Comparison of ENCODE assay signal across 8 cellular contexts in the genomic region with DNA sequence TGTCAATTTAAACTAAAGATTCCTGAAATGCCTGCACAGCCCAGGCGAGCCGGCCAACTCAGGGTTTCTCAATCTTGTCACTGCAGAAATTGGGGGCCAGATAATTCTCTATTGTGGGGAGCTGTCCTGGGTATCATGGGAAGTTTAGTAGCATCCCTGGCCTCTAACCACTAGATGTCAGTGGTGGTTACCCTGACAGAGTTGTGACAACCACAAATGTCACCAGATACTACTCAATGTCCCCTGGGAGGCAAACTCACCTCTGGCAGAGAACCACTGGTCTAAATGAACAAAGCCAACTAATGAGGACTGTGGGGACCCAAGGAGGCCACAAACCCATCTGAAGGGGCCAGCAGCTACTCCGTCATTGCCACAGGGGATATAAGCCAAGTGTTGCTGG.
A peak's percentile ranks its signal among the peaks of the same experiment; 100 is the strongest.
DNase-seq lines count a peak whose midpoint lies in the region; ATAC-seq and TF ChIP-seq lines count a peak whose summit lies in the region.

No MANE protein-coding gene starts in this region.

- no peak overlapping the region for H3K27ac ChIP-seq in CD4-positive, CD25-positive, alpha-beta regulatory T cell (ENCODE audit: insufficient read depth, low read length, poor library complexity, severe bottlenecking)

- H3K4me1 ChIP-seq in CD4-positive, CD25-positive, alpha-beta regulatory T cell (ENCODE audit: control insufficient read depth, insufficient read depth, low read length, poor library complexity, severe bottlenecking): no peaks in the 10 kb centered on the region

- H3K9me3 ChIP-seq in CD4-positive, CD25-positive, alpha-beta regulatory T cell (ENCODE audit: control insufficient read depth in 2 of 2, low read length in 2 of 2): no peaks in the 10 kb centered on the region

- DNase-seq in CD4-positive, CD25-positive, alpha-beta regulatory T cell: peak in 2 of 3 donors; percentile 39 to 62
- DNase-seq in NCI-H345 (lab: John Stamatoyannopoulos, UW) (peak; percentile 61), head of caudate nucleus (peak in 27 of 42 donors; percentile 6 to 67 (median 33)), putamen (ENCODE audit: low spot score) (peak; percentile 12), NK-92 (lab: John Stamatoyannopoulos, UW; ENCODE audit: unreplicated experiment) (no peak)
- peak; percentile 60 for DNase-seq in activated CD8-positive, alpha-beta T cell treated with anti-CD3 and anti-CD28 coated beads, Interleukin-2, amount 10 ng/mL, durations not matched to agents 7 days and 5 days

- no peaks in the 10 kb centered on the region for H3K36me3 ChIP-seq in CD4-positive, CD25-positive, alpha-beta regulatory T cell (ENCODE audit: control insufficient read depth, insufficient read depth, low read length)

- no peaks in the 10 kb centered on the region for H3K4me1 Mint-ChIP-seq in CD4-positive, CD25-positive, alpha-beta regulatory T cell
- H3K4me1 Mint-ChIP-seq in activated CD8-positive, alpha-beta T cell treated with anti-CD3 and anti-CD28 coated beads, Interleukin-2, amount 10 ng/mL, durations not matched to agents 7 days and 5 days (ENCODE audit: low read depth): peaks cover 3% of the 10 kb centered on the region

- CTCF ChIA-PET in activated CD8-positive, alpha-beta T cell treated with anti-CD3 and anti-CD28 coated beads, Interleukin-2, amount 10 ng/mL, durations not matched to agents 7 days and 5 days (lab: Charles Lee): interaction anchor here (0.5 to 2.4 kb wide), 10 partner anchors 11 to 362 kb away, joined by 3 to 11 read pairs (median 3); no protein-coding TSS in a partner anchor

- no peak overlapping the region for H3K27ac Mint-ChIP-seq in CD4-positive, CD25-positive, alpha-beta regulatory T cell
- H3K27ac Mint-ChIP-seq in activated CD8-positive, alpha-beta T cell treated with anti-CD3 and anti-CD28 coated beads, Interleukin-2, amount 10 ng/mL, durations not matched to agents 7 days and 5 days: no peak overlapping the region

- no peak overlapping the region for H3K4me3 Mint-ChIP-seq in CD4-positive, CD25-positive, alpha-beta regulatory T cell
- no peak overlapping the region for H3K4me3 Mint-ChIP-seq in activated CD8-positive, alpha-beta T cell treated with anti-CD3 and anti-CD28 coated beads, Interleukin-2, amount 10 ng/mL, durations not matched to agents 7 days and 5 days

- no peak overlapping the region for H3K4me3 ChIP-seq in CD4-positive, CD25-positive, alpha-beta regulatory T cell (ENCODE audit: low read depth, low read length)

- no peaks in the 10 kb centered on the region for H3K27me3 ChIP-seq in CD4-positive, CD25-positive, alpha-beta regulatory T cell (ENCODE audit: control insufficient read depth, insufficient read depth, low read length)

- H3K9me3 Mint-ChIP-seq in CD4-positive, CD25-positive, alpha-beta regulatory T cell: peaks cover 0 to 4% (median 0%) of the 10 kb centered on the region in 7 donors
- no peaks in the 10 kb centered on the region for H3K9me3 Mint-ChIP-seq in activated CD8-positive, alpha-beta T cell treated with anti-CD3 and anti-CD28 coated beads, Interleukin-2, amount 10 ng/mL, durations not matched to agents 7 days and 5 days (ENCODE audit: insufficient read depth)

- intact Hi-C loops in head of caudate nucleus (cut with DNase I): no loop called here

- no peak for TF ChIP-seq POLR2A in GM18505 (IDR thresholded peaks at IDR 0.05; ENCODE audit: borderline replicate concordance, extremely low read depth, insufficient read depth, insufficient read length)

- ATAC-seq in CD4-positive, CD25-positive, alpha-beta regulatory T cell (ENCODE audit: low read depth in 2 of 2): peak; percentile 52 to 59
- ATAC-seq in GM18505 (IDR thresholded peaks at IDR 0.05; ENCODE audit: unreplicated experiment): peak; percentile 66
- peak; percentile 76 for ATAC-seq in HG03066 (IDR thresholded peaks at IDR 0.05; ENCODE audit: low read depth, unreplicated experiment)
- peak; percentile 79 for ATAC-seq in activated CD8-positive, alpha-beta T cell treated with anti-CD3 and anti-CD28 coated beads, Interleukin-2, amount 10 ng/mL, durations not matched to agents 7 days and 5 days

- peaks cover 19% of the 10 kb centered on the region for H3K27me3 Mint-ChIP-seq in CD4-positive, CD25-positive, alpha-beta regulatory T cell
- H3K27me3 Mint-ChIP-seq in activated CD8-positive, alpha-beta T cell treated with anti-CD3 and anti-CD28 coated beads, Interleukin-2, amount 10 ng/mL, durations not matched to agents 7 days and 5 days (ENCODE audit: low read depth): peaks cover 7% of the 10 kb centered on the region

- H3K36me3 Mint-ChIP-seq in CD4-positive, CD25-positive, alpha-beta regulatory T cell: no peaks in the 10 kb centered on the region
- H3K36me3 Mint-ChIP-seq in activated CD8-positive, alpha-beta T cell treated with anti-CD3 and anti-CD28 coated beads, Interleukin-2, amount 10 ng/mL, durations not matched to agents 7 days and 5 days (ENCODE audit: low read depth): no peaks in the 10 kb centered on the region

- POLR2A ChIA-PET in activated CD8-positive, alpha-beta T cell treated with anti-CD3 and anti-CD28 coated beads, Interleukin-2, amount 10 ng/mL, durations not matched to agents 7 days and 5 days (lab: Charles Lee): no interaction called here
